In the genomic region with DNA sequence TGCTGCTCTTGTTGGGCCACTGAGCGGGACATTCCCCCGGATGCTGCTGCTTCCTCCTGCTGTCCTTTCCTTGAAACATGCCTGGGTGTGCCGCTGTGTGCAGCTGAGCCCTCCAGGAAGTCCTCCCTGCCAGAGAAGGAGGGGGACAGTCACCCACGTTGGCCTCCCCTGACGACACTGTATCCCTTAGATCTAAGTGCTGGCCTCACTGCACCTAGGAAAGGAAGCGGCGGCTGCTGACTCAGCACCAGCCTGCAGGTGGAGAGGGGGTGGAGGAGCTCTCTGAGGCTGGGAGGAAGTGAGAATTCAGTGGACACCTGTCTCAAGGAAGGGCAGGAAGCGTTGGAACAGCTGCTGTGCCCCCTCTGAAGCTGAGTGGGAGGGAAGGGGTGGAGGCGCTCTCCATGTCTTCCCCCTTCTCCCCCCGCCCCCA, we compare ENCODE assay signal across 7 cellular contexts.
DNase-seq lines count a peak whose midpoint lies in the region; ATAC-seq lines count a peak whose summit lies in the region.

No MANE protein-coding gene starts in this region.

- no CpG with 5 or more reads among the region's 10 CpGs for WGBS in mesendoderm (ENCODE audit: extremely low coverage, insufficient coverage, low lambda C conversion rate)

- ATAC-seq in GM18909 (IDR thresholded peaks at IDR 0.05; ENCODE audit: poor library complexity, unreplicated experiment) (peak; percentile 74), HG02840 (IDR thresholded peaks at IDR 0.05; ENCODE audit: low FRiP score, unreplicated experiment) (peak; percentile 65)

- H2BK15ac ChIP-seq in mesendoderm (replicated peaks; ENCODE audit: low read depth), result no peak overlapping the region

- peaks cover 2% of the 10 kb centered on the region for H3K79me2 ChIP-seq in mesendoderm (ENCODE audit: control insufficient read depth, insufficient read depth, low read length)

- H4K8ac ChIP-seq in mesendoderm (ENCODE audit: low read depth, low read length), result no peak overlapping the region

- H3K56ac ChIP-seq in mesendoderm (ENCODE audit: low read length), result peak overlapping the region; percentile 26

- no peaks in the 10 kb centered on the region for H3K36me3 ChIP-seq in mesendoderm (ENCODE audit: control insufficient read depth, insufficient read depth, low read length)

- peaks cover 3% of the 10 kb centered on the region for H3K4me1 ChIP-seq in mesendoderm (ENCODE audit: control insufficient read depth, low read depth, low read length)

- DNase-seq in NCI-H2196 treated with DMSO at 0.1 percent for 48 hours (lab: John Stamatoyannopoulos, UW; ENCODE audit: unreplicated experiment), result peak; percentile 38
- DNase-seq in activated naive CD4-positive, alpha-beta T cell (lab: John Stamatoyannopoulos, UW), result peak in 3 of 4 experiments; percentile 4 to 31 (median 4)
- DNase-seq in mesendoderm, result peak; percentile 47
- DNase-seq in A172 (ENCODE audit: low spot score), result no peak
- DNase-seq in HuH-7 (ENCODE audit: low spot score), result no peak

- no peak overlapping the region for H2BK5ac ChIP-seq in mesendoderm (ENCODE audit: low read length)

- no peak overlapping the region for H3K27ac ChIP-seq in mesendoderm (ENCODE audit: low read depth, low read length)

- H3K23ac ChIP-seq in mesendoderm (ENCODE audit: low read length), result no peak overlapping the region

- H3K4me3 ChIP-seq in mesendoderm (ENCODE audit: low read length), result no peak overlapping the region

- no peak overlapping the region for H3K18ac ChIP-seq in mesendoderm (ENCODE audit: low read length)

- H3K79me1 ChIP-seq in mesendoderm (ENCODE audit: low read length), result peaks cover 16% of the 10 kb centered on the region

- no peak overlapping the region for H3K4me2 ChIP-seq in mesendoderm (ENCODE audit: low read length)

- H3K9ac ChIP-seq in mesendoderm (ENCODE audit: low read length), result no peak overlapping the region

- no peaks in the 10 kb centered on the region for H3K27me3 ChIP-seq in mesendoderm (ENCODE audit: insufficient read depth, low read length, poor library complexity)

- H4K5ac ChIP-seq in mesendoderm (ENCODE audit: low read length), result no peak overlapping the region

- H2BK120ac ChIP-seq in mesendoderm (ENCODE audit: low read depth, low read length), result no peak overlapping the region

- no peak overlapping the region for H3K4ac ChIP-seq in mesendoderm (ENCODE audit: low read depth, low read length)

- H2AK5ac ChIP-seq in mesendoderm (ENCODE audit: low read length), result no peak overlapping the region

Comparison
In these comparisons a context has a peak if more than half of its experiments do, and no peak if none do; other contexts are left out.
1. DNase-seq: peak in NCI-H2196 treated with DMSO at 0.1 percent for 48 hours (single experiment), activated naive CD4-positive, alpha-beta T cell (3 of 4) and mesendoderm (single experiment); none in A172 (single experiment) and HuH-7 (single experiment).